7 cellular contexts compared by ENCODE assay signal in genomic region chr2:222024934-222025890, GRCh38.
A peak's percentile ranks its signal among the peaks of the same experiment; 100 is the strongest.
DNase-seq lines count a peak whose midpoint lies in the region; ATAC-seq and TF ChIP-seq lines count a peak whose summit lies in the region.

No MANE protein-coding gene starts in this region.

- POLR2A ChIA-PET in SK-N-SH (lab: Yijun Ruan, JAX) = no interaction called here

- H3K9me3 ChIP-seq in SK-N-SH (no peaks in the 10 kb centered on the region), gastroesophageal sphincter (no peaks in the 10 kb centered on the region)

- H3K27me3 ChIP-seq in SK-N-SH (ENCODE audit: insufficient read depth) = no peaks in the 10 kb centered on the region; the same call in 1 of the 2 replicates
- no peaks in the 10 kb centered on the region for H3K27me3 ChIP-seq in gastroesophageal sphincter

- no peak overlapping the region for H3K27ac Mint-ChIP-seq in stimulated activated memory B cell treated with anti-CD40 and anti-IgM and Interleukin-4, amounts not matched to agents 10 μg/mL and 1 μg/mL and 100 μg/mL, for 72 hours

- TF ChIP-seq POLR2A in gastroesophageal sphincter (IDR thresholded peaks at IDR 0.05) = no peak

- H3F3A ChIP-seq in SK-N-SH (replicated peaks; ENCODE audit: insufficient read depth) = no peaks in the 10 kb centered on the region

- H3K36me3 ChIP-seq in SK-N-SH (replicated peaks in 1 of 2; ENCODE audit: control insufficient read depth in 1 of 2, insufficient read depth in 2 of 2, low read length in 1 of 2) = no peaks in the 10 kb centered on the region
- no peaks in the 10 kb centered on the region for H3K36me3 ChIP-seq in gastroesophageal sphincter

- peak; percentile 64 for TF ChIP-seq RAD21 in SK-N-SH (IDR thresholded peaks at IDR 0.05; ENCODE audit: low read length)

- peaks cover 6% of the 10 kb centered on the region for H3K4me1 Mint-ChIP-seq in stimulated activated memory B cell treated with anti-CD40 and anti-IgM and Interleukin-4, amounts not matched to agents 10 μg/mL and 1 μg/mL and 100 μg/mL, for 72 hours

- H3K9ac ChIP-seq in SK-N-SH = no peak overlapping the region

- no peaks in the 10 kb centered on the region for H3K79me2 ChIP-seq in SK-N-SH (ENCODE audit: insufficient read depth)

- no peak overlapping the region for H3K27ac ChIP-seq in SK-N-SH (ENCODE audit: low read depth in 2 of 2, low read length in 1 of 2)
- H3K27ac ChIP-seq in gastroesophageal sphincter = no peak overlapping the region

- peaks cover 2% of the 10 kb centered on the region for H3K9me3 Mint-ChIP-seq in stimulated activated memory B cell treated with anti-CD40 and anti-IgM and Interleukin-4, amounts not matched to agents 10 μg/mL and 1 μg/mL and 100 μg/mL, for 72 hours

- H4K20me1 ChIP-seq in SK-N-SH (ENCODE audit: insufficient read depth) = no peaks in the 10 kb centered on the region

- H3K36me3 Mint-ChIP-seq in stimulated activated memory B cell treated with anti-CD40 and anti-IgM and Interleukin-4, amounts not matched to agents 10 μg/mL and 1 μg/mL and 100 μg/mL, for 72 hours = no peaks in the 10 kb centered on the region

- H3K9me2 ChIP-seq in SK-N-SH = no peaks in the 10 kb centered on the region

- no peak overlapping the region for H2AFZ ChIP-seq in SK-N-SH (ENCODE audit: low read depth)

- no peak overlapping the region for H3K4me2 ChIP-seq in SK-N-SH

- DNase-seq in M059J (ENCODE audit: low read depth) (peak; percentile 59), SK-N-SH (peak; percentile 8), HPDE6-E6E7 (ENCODE audit: extremely low spot score) (no peak), islet precursor cell (no peak)

- H3K4me1 ChIP-seq in SK-N-SH (ENCODE audit: control insufficient read depth in 1 of 2, insufficient read depth in 2 of 2, low read depth in 1 of 2, low read length in 1 of 2) (no peaks in the 10 kb centered on the region), gastroesophageal sphincter (peaks cover 0 to 5% (median 0%) of the 10 kb centered on the region in 3 donors)

- 40% methylated on average over 8 of the region's 8 CpGs for WGBS in SK-N-SH (ENCODE audit: low lambda C conversion rate)
- 31 to 37% methylated on average over 8 of the region's 8 CpGs for WGBS in gastroesophageal sphincter (ENCODE audit: low coverage in 1 of 2), 2 donors

- H3K27me3 Mint-ChIP-seq in stimulated activated memory B cell treated with anti-CD40 and anti-IgM and Interleukin-4, amounts not matched to agents 10 μg/mL and 1 μg/mL and 100 μg/mL, for 72 hours = no peaks in the 10 kb centered on the region

- peak; percentile 57; the same call in 2 of the 3 replicates for TF ChIP-seq CTCF in GM12872 (IDR thresholded peaks at IDR 0.05; ENCODE audit: insufficient read depth, low read depth, low read length)
- peak; percentile 77 for TF ChIP-seq CTCF in SK-N-SH (IDR thresholded peaks at IDR 0.05)
- TF ChIP-seq CTCF in gastroesophageal sphincter (IDR thresholded peaks at IDR 0.05) = peak; percentile 29 to 57 (median 42)

- CTCF ChIA-PET in SK-N-SH (lab: Yijun Ruan, JAX) = interaction anchor here (0.6 to 3.3 kb wide), 28 partner anchors 9 to 661 kb away, joined by 3 to 26 read pairs (median 3); no protein-coding TSS in a partner anchor

- no peak for TF ChIP-seq EP300 in SK-N-SH (IDR thresholded peaks at IDR 0.05; ENCODE audit: borderline replicate concordance in 1 of 2, low read depth in 1 of 2, low read length in 1 of 2)
- no peak for TF ChIP-seq EP300 in gastroesophageal sphincter (IDR thresholded peaks at IDR 0.05)

- H3K4me3 ChIP-seq in SK-N-SH (ENCODE audit: low read depth in 2 of 2, low read length in 1 of 2) (no peak overlapping the region; a peak in 1 of 4 replicates), gastroesophageal sphincter (no peak overlapping the region)

- H3K4me3 Mint-ChIP-seq in stimulated activated memory B cell treated with anti-CD40 and anti-IgM and Interleukin-4, amounts not matched to agents 10 μg/mL and 1 μg/mL and 100 μg/mL, for 72 hours = peak overlapping the region; percentile 47

- no peak for ATAC-seq in gastroesophageal sphincter
- ATAC-seq in stimulated activated memory B cell treated with anti-CD40 and anti-IgM and Interleukin-4, amounts not matched to agents 10 μg/mL and 1 μg/mL and 100 μg/mL, for 72 hours = no peak

TF ChIP-seq in SK-N-SH, 30 proteins besides CTCF, POLR2A, EP300 and RAD21:
- no peak for TF ChIP-seq IRF3 (IDR thresholded peaks at IDR 0.05; ENCODE audit: low read depth, low read length)

Comparison
In these comparisons a context has a peak if more than half of its experiments do, and no peak if none do; other contexts are left out.
1. DNase-seq: peak in M059J (single experiment) and SK-N-SH (single experiment); none in HPDE6-E6E7 (single experiment) and islet precursor cell (single experiment).
2. Peak in every context shown above with its lines, with median percentiles within 50 percentile points of each other: CTCF ChIP-seq.